20 cellular contexts compared by ENCODE assay signal in the genomic region with DNA sequence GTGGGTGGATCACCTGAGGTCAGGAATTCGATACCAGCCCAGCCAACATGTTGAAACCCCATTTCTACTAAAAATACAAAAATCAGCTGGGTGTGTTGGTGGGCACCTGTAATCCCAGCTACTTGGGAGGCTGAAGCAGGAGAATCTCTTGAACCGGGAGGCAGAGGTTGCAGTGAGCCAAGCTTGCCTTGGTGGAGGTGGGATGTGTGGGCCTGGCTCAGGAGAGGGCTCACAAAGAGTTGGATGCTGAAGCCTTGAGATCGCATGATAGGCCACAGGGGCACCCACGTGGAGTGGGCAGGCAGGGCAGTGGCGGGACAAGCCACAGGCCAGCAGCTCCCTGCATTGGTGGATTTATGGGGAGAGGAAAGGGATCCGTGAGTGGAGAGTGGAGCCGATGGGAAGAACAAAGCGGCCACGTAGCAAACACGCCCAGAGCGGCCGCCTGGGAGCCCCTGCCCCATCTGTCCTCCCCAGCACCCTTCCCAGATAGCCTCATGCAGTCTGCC. TPM values are rescaled to one million over a fixed set of nuclear protein-coding genes. Genes with fewer than 3 reads are reported as not detected.
DNase-seq lines count a peak whose midpoint lies in the region; ATAC-seq and TF ChIP-seq lines count a peak whose summit lies in the region.
"Had no signal": no experiment of that assay in that cellular context is flagged by ENCODE, and none has a peak within 500 bp of the region (broad histone marks: within the 10 kb centered on the region; RNA-seq: fewer than 3 reads in every experiment).

No MANE protein-coding gene starts in this region.

- ATAC-seq in activated naive CD4-positive, alpha-beta T cell treated with anti-CD3 and anti-CD28 coated beads, Interleukin-2, amount 50 U/mL, for 72 hours: no peak
- ATAC-seq in stimulated activated effector memory CD8-positive, alpha-beta T cell treated with anti-CD3 and anti-CD28 coated beads, Interleukin-12 subunit alpha, Interleukin-12 subunit beta, amount 100 ng/mL, for 72 hours: no peak
- ATAC-seq: GM12878, HCT116 had no signal

- no peaks in the 10 kb centered on the region for H3K9me3 ChIP-seq in neuronal stem cell (replicated peaks in 1 of 2; ENCODE audit: control insufficient read depth in 2 of 2, insufficient read depth in 1 of 2, low read depth in 1 of 2, low read length in 2 of 2)

- H3K23ac ChIP-seq in neuronal stem cell (ENCODE audit: low read depth, low read length, poor library complexity): no peak overlapping the region

- peaks cover 5 to 8% of the 10 kb centered on the region in 2 donors for H3K4me1 ChIP-seq in neuronal stem cell (ENCODE audit: control insufficient read depth in 2 of 2, insufficient read depth in 1 of 2, low read depth in 1 of 2, low read length in 2 of 2)

- no peak overlapping the region for H4K8ac ChIP-seq in neuronal stem cell (ENCODE audit: low read depth, low read length)

- no peaks in the 10 kb centered on the region for H3K27me3 ChIP-seq in neuronal stem cell (ENCODE audit: control insufficient read depth in 3 of 3, insufficient read depth in 3 of 3, low read depth in 1 of 3, low read length in 3 of 3)

- no peak overlapping the region for H3K4me3 Mint-ChIP-seq in activated naive CD4-positive, alpha-beta T cell treated with anti-CD3 and anti-CD28 coated beads, Interleukin-2, amount 10 ng/mL, durations not matched to agents 7 days and 5 days
- H3K4me3 Mint-ChIP-seq in stimulated activated effector memory CD8-positive, alpha-beta T cell treated with anti-CD3 and anti-CD28 coated beads, Interleukin-12 subunit alpha, Interleukin-12 subunit beta, amount 100 ng/mL, for 72 hours: no peak overlapping the region
- H3K4me3 Mint-ChIP-seq: B cell had no signal

- peak overlapping the region; percentile 35; the same call in 1 of the 2 replicates for H3K27ac ChIP-seq in RWPE1
- H3K27ac ChIP-seq in neuronal stem cell (replicated peaks; ENCODE audit: low read length): no peak overlapping the region

- H2BK12ac ChIP-seq in neuronal stem cell (ENCODE audit: low read length): no peak overlapping the region

- H3K14ac ChIP-seq in neuronal stem cell (ENCODE audit: low read length): peak overlapping the region; percentile 21

- no peaks in the 10 kb centered on the region for H3K27me3 Mint-ChIP-seq in activated naive CD4-positive, alpha-beta T cell treated with anti-CD3 and anti-CD28 coated beads, Interleukin-2, amount 10 ng/mL, durations not matched to agents 7 days and 5 days
- H3K27me3 Mint-ChIP-seq: B cell; CD4-positive, CD25-positive, alpha-beta regulatory T cell; CD8-positive, alpha-beta memory T cell had no signal

- H3K4ac ChIP-seq in neuronal stem cell (ENCODE audit: low read length): no peak overlapping the region

- peaks cover 30% of the 10 kb centered on the region for H3K4me1 Mint-ChIP-seq in activated naive CD4-positive, alpha-beta T cell treated with anti-CD3 and anti-CD28 coated beads, Interleukin-2, amount 10 ng/mL, durations not matched to agents 7 days and 5 days
- peaks cover 37% of the 10 kb centered on the region for H3K4me1 Mint-ChIP-seq in stimulated activated effector memory CD8-positive, alpha-beta T cell treated with anti-CD3 and anti-CD28 coated beads, Interleukin-12 subunit alpha, Interleukin-12 subunit beta, amount 100 ng/mL, for 72 hours

- H3K79me1 ChIP-seq in neuronal stem cell (ENCODE audit: low read depth, low read length): peaks cover 18% of the 10 kb centered on the region

- no peak overlapping the region for H3K18ac ChIP-seq in neuronal stem cell (ENCODE audit: low read length)

- peaks cover 17 to 22% of the 10 kb centered on the region in 2 donors for H3K36me3 Mint-ChIP-seq in activated naive CD4-positive, alpha-beta T cell treated with anti-CD3 and anti-CD28 coated beads, Interleukin-2, amount 50 U/mL, for 72 hours
- peaks cover 29% of the 10 kb centered on the region for H3K36me3 Mint-ChIP-seq in activated naive CD4-positive, alpha-beta T cell treated with anti-CD3 and anti-CD28 coated beads, Interleukin-2, amount 10 ng/mL, durations not matched to agents 7 days and 5 days
- peaks cover 77% of the 10 kb centered on the region for H3K36me3 Mint-ChIP-seq in stimulated activated effector memory CD8-positive, alpha-beta T cell treated with anti-CD3 and anti-CD28 coated beads, Interleukin-12 subunit alpha, Interleukin-12 subunit beta, amount 100 ng/mL, for 72 hours

- TF ChIP-seq CTCF in RWPE1 (conservative IDR thresholded peaks at IDR 0.05; ENCODE audit: low read depth): no peak

- H3K4me3 ChIP-seq in neuronal stem cell (ENCODE audit: low read length in 2 of 2): no peak overlapping the region
- H3K4me3 ChIP-seq: GM12878 had no signal

- POLR2A ChIA-PET in RWPE1 (lab: Yijun Ruan, JAX; ENCODE audit: low non-redundant PET): no interaction called here

- H2BK120ac ChIP-seq in neuronal stem cell (ENCODE audit: low read depth, low read length): no peak overlapping the region

- H2AK5ac ChIP-seq in neuronal stem cell (ENCODE audit: low read depth, low read length): no peak overlapping the region

- no peak overlapping the region for H2BK15ac ChIP-seq in neuronal stem cell (ENCODE audit: low read length)

- H3K9me3 Mint-ChIP-seq in activated naive CD4-positive, alpha-beta T cell treated with anti-CD3 and anti-CD28 coated beads, Interleukin-2, amount 50 U/mL, for 72 hours: no peaks in the 10 kb centered on the region
- H3K9me3 Mint-ChIP-seq in activated naive CD4-positive, alpha-beta T cell treated with anti-CD3 and anti-CD28 coated beads, Interleukin-2, amount 10 ng/mL, durations not matched to agents 7 days and 5 days: no peaks in the 10 kb centered on the region
- no peaks in the 10 kb centered on the region for H3K9me3 Mint-ChIP-seq in stimulated activated effector memory CD8-positive, alpha-beta T cell treated with anti-CD3 and anti-CD28 coated beads, Interleukin-12 subunit alpha, Interleukin-12 subunit beta, amount 100 ng/mL, for 72 hours
- H3K9me3 Mint-ChIP-seq: CD4-positive, CD25-positive, alpha-beta regulatory T cell; CD8-positive, alpha-beta memory T cell had no signal

- no peak overlapping the region for H3K9ac ChIP-seq in neuronal stem cell (ENCODE audit: low read depth, low read length, poor library complexity)

- DNase-seq in activated naive CD4-positive, alpha-beta T cell treated with anti-CD3 and anti-CD28 coated beads, Interleukin-2, amount 50 U/mL, for 72 hours (ENCODE audit: low spot score in 2 of 2): no peak
- DNase-seq in activated naive CD4-positive, alpha-beta T cell treated with anti-CD3 and anti-CD28 coated beads, Interleukin-2, amount 10 ng/mL, durations not matched to agents 7 days and 5 days: no peak
- DNase-seq in RWPE1 (ENCODE audit: low spot score) (no peak), neuronal stem cell (ENCODE audit: low spot score) (no peak), NCI-H774 (lab: John Stamatoyannopoulos, UW) (no peak)
- no peak for DNase-seq in stimulated activated effector memory CD8-positive, alpha-beta T cell treated with anti-CD3 and anti-CD28 coated beads, Interleukin-12 subunit alpha, Interleukin-12 subunit beta, amount 100 ng/mL, for 72 hours (ENCODE audit: low spot score in 2 of 2)
- no peak for DNase-seq in activated CD8-positive, alpha-beta memory T cell treated with anti-CD3 and anti-CD28 coated beads for 24 hours
- DNase-seq: C1 segment of cervical spinal cord; CD4-positive, CD25-positive, alpha-beta regulatory T cell; CD8-positive, alpha-beta memory T cell; COR-L47; DMS 273 treated with DMSO at 0.1 percent for 48 hours; DMS53; DND-41; EL; GOT3; H7 had no signal

- CTCF ChIA-PET in activated naive CD4-positive, alpha-beta T cell treated with anti-CD3 and anti-CD28 coated beads, Interleukin-2, amount 10 ng/mL, durations not matched to agents 7 days and 5 days (lab: Charles Lee): no interaction called here
- CTCF ChIA-PET in RWPE1 (lab: Yijun Ruan, JAX): no interaction called here

- no peak overlapping the region for H4K91ac ChIP-seq in neuronal stem cell (ENCODE audit: low read depth, low read length, poor library complexity)

- no peak overlapping the region for H2AFZ ChIP-seq in neuronal stem cell (ENCODE audit: low read length)

- H3K4me2 ChIP-seq in neuronal stem cell (ENCODE audit: insufficient read depth, low read length, poor library complexity, severe bottlenecking): no peak overlapping the region

- no CpG with 5 or more reads among the region's 12 CpGs for WGBS in neuronal stem cell (ENCODE audit: extremely low coverage in 2 of 2, insufficient read length in 2 of 2, insufficient replicate concordance in 1 of 2), 2 donors

- H2BK5ac ChIP-seq in neuronal stem cell (ENCODE audit: low read length): no peak overlapping the region

- peak overlapping the region; percentile 14 to 19 for H3K27ac Mint-ChIP-seq in activated naive CD4-positive, alpha-beta T cell treated with anti-CD3 and anti-CD28 coated beads, Interleukin-2, amount 50 U/mL, for 72 hours
- H3K27ac Mint-ChIP-seq in activated naive CD4-positive, alpha-beta T cell treated with anti-CD3 and anti-CD28 coated beads, Interleukin-2, amount 10 ng/mL, durations not matched to agents 7 days and 5 days: no peak overlapping the region
- peak overlapping the region; percentile 61 for H3K27ac Mint-ChIP-seq in stimulated activated effector memory CD8-positive, alpha-beta T cell treated with anti-CD3 and anti-CD28 coated beads, Interleukin-12 subunit alpha, Interleukin-12 subunit beta, amount 100 ng/mL, for 72 hours
- H3K27ac Mint-ChIP-seq: B cell; CD4-positive, CD25-positive, alpha-beta regulatory T cell had no signal

- H3K36me3 ChIP-seq in neuronal stem cell (replicated peaks in 1 of 2; ENCODE audit: control insufficient read depth in 2 of 2, insufficient read depth in 2 of 2, low read length in 2 of 2): peaks cover 46 to 81% of the 10 kb centered on the region in 2 donors

RNA-seq across cellular contexts. Expression of gene THAP3, which starts 4.4 kb away (rescaled TPM):
- total RNA-seq in activated naive CD4-positive, alpha-beta T cell treated with anti-CD3 and anti-CD28 coated beads, Interleukin-2, amount 50 U/mL, for 72 hours: 10 to 100 TPM; 20.2 to 52.6 TPM
- 25.4 TPM for polyA plus RNA-seq in neuronal stem cell (2013, experiment 1 of 2)
- 26.7 TPM for polyA plus RNA-seq in neuronal stem cell (2013, experiment 2 of 2)

RNA-seq across cellular contexts. Expression of gene PHF13, which starts 15.5 kb away (rescaled TPM):
- 10 to 100 TPM; 15.5 to 33.4 TPM for total RNA-seq in activated naive CD4-positive, alpha-beta T cell treated with anti-CD3 and anti-CD28 coated beads, Interleukin-2, amount 50 U/mL, for 72 hours
- 25.0 TPM for polyA plus RNA-seq in neuronal stem cell (2013, experiment 1 of 2)
- 25.4 TPM for polyA plus RNA-seq in neuronal stem cell (2013, experiment 2 of 2)

RNA-seq across cellular contexts. Expression of gene KLHL21, which starts 26.4 kb away (rescaled TPM):
- 10 to 100 TPM; 22.9 to 38.9 TPM for total RNA-seq in activated naive CD4-positive, alpha-beta T cell treated with anti-CD3 and anti-CD28 coated beads, Interleukin-2, amount 50 U/mL, for 72 hours
- 4.7 TPM for polyA plus RNA-seq in neuronal stem cell (2013, experiment 1 of 2)
- 4.8 TPM for polyA plus RNA-seq in neuronal stem cell (2013, experiment 2 of 2)

RNA-seq across cellular contexts. Expression of gene ZBTB48, which starts 49.2 kb away (rescaled TPM):
- total RNA-seq in activated naive CD4-positive, alpha-beta T cell treated with anti-CD3 and anti-CD28 coated beads, Interleukin-2, amount 50 U/mL, for 72 hours: 10 to 100 TPM; 22.8 to 25.8 TPM
- polyA plus RNA-seq in neuronal stem cell (2013, experiment 1 of 2): 18.4 TPM
- polyA plus RNA-seq in neuronal stem cell (2013, experiment 2 of 2): 16.7 TPM
